6 cellular contexts compared by ENCODE assay signal in genomic region chr19:1250374-1251232, GRCh38. TPM values are rescaled to one million over a fixed set of nuclear protein-coding genes. Genes with fewer than 3 reads are reported as not detected.
DNase-seq lines count a peak whose midpoint lies in the region; ATAC-seq and TF ChIP-seq lines count a peak whose summit lies in the region.

No MANE protein-coding gene starts in this region.

- H3K27ac ChIP-seq in VCaP: peak overlapping the region; percentile 91

- intact Hi-C loops in sciatic nerve (cut with DNase I): no loop called here

- no peak for ATAC-seq in sciatic nerve

- no peak for TF ChIP-seq CTCF in VCaP (conservative IDR thresholded peaks at IDR 0.05)
- no peak for TF ChIP-seq CTCF in foreskin fibroblast (IDR thresholded peaks at IDR 0.05; ENCODE audit: low read depth, low read length)

- DNase-seq in NCI-H1694 treated with DMSO at 0.1 percent for 48 hours (lab: John Stamatoyannopoulos, UW): peak; percentile 26
- DNase-seq in NCI-H1694 (lab: John Stamatoyannopoulos, UW): no peak
- DNase-seq in foreskin fibroblast: peak in 1 of 2 donors; percentile 77
- peak; percentile 79 for DNase-seq in sciatic nerve (ENCODE audit: low spot score)
- DNase-seq in HT-29 (ENCODE audit: low spot score): no peak

- H3K4me3 ChIP-seq in foreskin fibroblast (ENCODE audit: low read depth in 1 of 2, low read length in 2 of 2): peak overlapping the region; percentile 76 to 89

RNA-seq across cellular contexts. Expression of gene MIDN, which starts 2.2 kb away (rescaled TPM):
- total RNA-seq in sciatic nerve: 117 TPM
- 32.5 and 38.6 TPM in 2 replicates for total RNA-seq in HT-29 (2014; rRNA removed; shearing (Covaris generic))

RNA-seq across cellular contexts. Expression of gene ATP5F1D, which starts 9.1 kb away (rescaled TPM):
- 90.9 TPM for total RNA-seq in sciatic nerve
- total RNA-seq in HT-29 (2014; rRNA removed; shearing (Covaris generic)): 142 and 159 TPM in 2 replicates

RNA-seq across cellular contexts. Expression of gene CBARP, which starts 12.8 kb away (rescaled TPM):
- total RNA-seq in sciatic nerve: 2.9 TPM
- total RNA-seq in HT-29 (2014; rRNA removed; shearing (Covaris generic)): 2.4 and 3.9 TPM in 2 replicates

RNA-seq across cellular contexts. Expression of gene CIRBP, which starts 18.5 kb away (rescaled TPM):
- total RNA-seq in sciatic nerve: 550 TPM
- 72.3 and 72.7 TPM in 2 replicates for total RNA-seq in HT-29 (2014; rRNA removed; shearing (Covaris generic))

RNA-seq across cellular contexts. Expression of gene FAM174C, which starts 24.7 kb away (rescaled TPM):
- 21.4 TPM for total RNA-seq in sciatic nerve
- total RNA-seq in HT-29 (2014; rRNA removed; shearing (Covaris generic)): 156 and 183 TPM in 2 replicates

Comparison
In these comparisons a context has a peak if more than half of its experiments do, and no peak if none do; other contexts are left out.
1. DNase-seq: peak in NCI-H1694 treated with DMSO at 0.1 percent for 48 hours (single experiment) and sciatic nerve (single experiment); none in NCI-H1694 (single experiment) and HT-29 (single experiment).